ENCODE assay signal across 1 cellular context in genomic region chr17:40158438-40158837, GRCh38.
TF ChIP-seq lines count a peak whose summit lies in the region.

No MANE protein-coding gene starts in this region.

TF ChIP-seq in GM23338, 12 proteins besides CTCF, POLR2A, EP300 and RAD21 (continued from another document):
- TF ChIP-seq EZH2phosphoT487 (IDR thresholded peaks at IDR 0.05; ENCODE audit: unreplicated experiment) (no peak), STAT1 (IDR thresholded peaks at IDR 0.05; ENCODE audit: unreplicated experiment) (no peak), ZNF114 (CRISPR knock-in tag; IDR thresholded peaks at IDR 0.05) (no peak), POLR2AphosphoS5 (IDR thresholded peaks at IDR 0.05; ENCODE audit: low read depth) (no peak), REST (IDR thresholded peaks at IDR 0.05; ENCODE audit: unreplicated experiment) (no peak), ZNF462 (CRISPR knock-in tag; IDR thresholded peaks at IDR 0.05) (no peak)
